ENCODE assay signal across 8 cellular contexts in the genomic region with DNA sequence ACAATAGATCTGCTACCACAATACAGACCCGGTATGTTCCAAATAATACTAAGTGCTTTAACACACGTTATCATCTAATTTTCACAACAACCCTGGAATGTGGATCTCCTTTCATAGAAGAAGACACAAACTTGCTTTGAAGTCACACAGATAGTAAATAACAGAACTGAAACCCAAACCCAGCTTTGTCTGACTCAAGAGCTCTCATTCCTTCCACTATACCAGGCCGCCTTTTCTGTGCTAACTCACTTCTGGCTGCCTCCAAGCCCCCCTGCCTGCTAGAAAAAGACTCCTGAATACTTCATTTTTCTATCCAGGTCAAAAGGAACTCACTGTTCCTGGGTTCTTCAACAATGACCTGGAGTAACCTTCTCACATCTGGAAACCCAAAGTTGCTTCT. TPM values are rescaled to one million over a fixed set of nuclear protein-coding genes. Genes with fewer than 3 reads are reported as not detected.
DNase-seq lines count a peak whose midpoint lies in the region; ATAC-seq lines count a peak whose summit lies in the region.

No MANE protein-coding gene starts in this region.

- peak; percentile 41 for ATAC-seq in HG03354 (IDR thresholded peaks at IDR 0.05; ENCODE audit: poor library complexity, severe bottlenecking, unreplicated experiment)

- H3K36me3 Mint-ChIP-seq in T-helper 2 cell treated with Interferon-gamma antibody and Interleukin-4, amounts not matched to agents 5 μg/mL and 100 μg/mL, for 36 hours (ENCODE audit: low read depth), result peaks cover 48% of the 10 kb centered on the region
- H3K36me3 Mint-ChIP-seq in activated naive CD4-positive, alpha-beta T cell treated with anti-CD3 and anti-CD28 coated beads for 36 hours (ENCODE audit: low read depth), result peaks cover 19% of the 10 kb centered on the region

- CTCF ChIA-PET in activated naive CD4-positive, alpha-beta T cell treated with anti-CD3 and anti-CD28 coated beads for 36 hours (lab: Charles Lee), result interaction anchor here (0.8 to 3.1 kb wide), 3 partner anchors 15 to 44 kb away, joined by 4 to 28 read pairs (median 5); partner anchors contain the start of gene FMNL3

- no peaks in the 10 kb centered on the region for H3K9me3 Mint-ChIP-seq in T-helper 2 cell treated with Interferon-gamma antibody and Interleukin-4, amounts not matched to agents 5 μg/mL and 100 μg/mL, for 36 hours
- H3K9me3 Mint-ChIP-seq in activated naive CD4-positive, alpha-beta T cell treated with anti-CD3 and anti-CD28 coated beads for 36 hours, result no peaks in the 10 kb centered on the region

- intact Hi-C loops in activated naive CD4-positive, alpha-beta T cell treated with anti-CD3 and anti-CD28 coated beads for 36 hours (cut with micrococcal nuclease), result no loop called here

- peaks cover 60% of the 10 kb centered on the region for H3K4me1 Mint-ChIP-seq in T-helper 2 cell treated with Interferon-gamma antibody and Interleukin-4, amounts not matched to agents 5 μg/mL and 100 μg/mL, for 36 hours (ENCODE audit: low read depth)
- peaks cover 78% of the 10 kb centered on the region for H3K4me1 Mint-ChIP-seq in activated naive CD4-positive, alpha-beta T cell treated with anti-CD3 and anti-CD28 coated beads for 36 hours (ENCODE audit: low read depth)

- no peak for DNase-seq in T-helper 2 cell treated with Interferon-gamma antibody and Interleukin-4, amounts not matched to agents 5 μg/mL and 100 μg/mL, for 36 hours (ENCODE audit: low spot score)
- DNase-seq in T-helper 2 cell (no peak), DMS53 (lab: John Stamatoyannopoulos, UW) (no peak), NCI-H1105 treated with DMSO at 0.1 percent for 48 hours (lab: John Stamatoyannopoulos, UW) (no peak), cerebellum (ENCODE audit: low spot score) (no peak)
- peak; percentile 68 for DNase-seq in activated naive CD4-positive, alpha-beta T cell treated with anti-CD3 and anti-CD28 coated beads for 36 hours
- peak; percentile 34 to 50 for DNase-seq in stimulated activated CD4-positive, alpha-beta T cell treated with anti-CD3 and anti-CD28 coated beads, Interleukin-2, amount 100 ng/mL, for 24 hours

- H3K27me3 Mint-ChIP-seq in T-helper 2 cell treated with Interferon-gamma antibody and Interleukin-4, amounts not matched to agents 5 μg/mL and 100 μg/mL, for 36 hours (ENCODE audit: low read depth), result no peaks in the 10 kb centered on the region
- H3K27me3 Mint-ChIP-seq in activated naive CD4-positive, alpha-beta T cell treated with anti-CD3 and anti-CD28 coated beads for 36 hours (ENCODE audit: low read depth), result no peaks in the 10 kb centered on the region

- peak overlapping the region; percentile 91 for H3K27ac Mint-ChIP-seq in T-helper 2 cell treated with Interferon-gamma antibody and Interleukin-4, amounts not matched to agents 5 μg/mL and 100 μg/mL, for 36 hours
- H3K27ac Mint-ChIP-seq in activated naive CD4-positive, alpha-beta T cell treated with anti-CD3 and anti-CD28 coated beads for 36 hours, result peak overlapping the region; percentile 87

- peak overlapping the region; percentile 37 for H3K4me3 Mint-ChIP-seq in T-helper 2 cell treated with Interferon-gamma antibody and Interleukin-4, amounts not matched to agents 5 μg/mL and 100 μg/mL, for 36 hours
- peak overlapping the region; percentile 4 for H3K4me3 Mint-ChIP-seq in activated naive CD4-positive, alpha-beta T cell treated with anti-CD3 and anti-CD28 coated beads for 36 hours

RNA-seq across cellular contexts. Expression of gene PRPF40B, which starts 37.8 kb away (rescaled TPM):
- 1 to 10 TPM; 7.2 to 7.7 TPM for total RNA-seq in activated naive CD4-positive, alpha-beta T cell treated with anti-CD3 and anti-CD28 coated beads for 36 hours
- 22.8 TPM for total RNA-seq in cerebellum

RNA-seq across cellular contexts. Expression of gene FMNL3, which starts 46.0 kb away (rescaled TPM):
- 10 to 100 TPM; 20.0 to 20.7 TPM for total RNA-seq in activated naive CD4-positive, alpha-beta T cell treated with anti-CD3 and anti-CD28 coated beads for 36 hours
- 22.7 TPM for total RNA-seq in cerebellum

RNA-seq across cellular contexts. Expression of gene FAM186B, which starts 55.8 kb away (rescaled TPM):
- total RNA-seq in activated naive CD4-positive, alpha-beta T cell treated with anti-CD3 and anti-CD28 coated beads for 36 hours, result under 1 TPM in 1 of 2 experiments, not detected in 1; 0.12 TPM
- total RNA-seq in cerebellum, result 0.18 TPM

Comparison
In these comparisons a context has a peak if more than half of its experiments do, and no peak if none do; other contexts are left out.
1. DNase-seq: peak in activated naive CD4-positive, alpha-beta T cell treated with anti-CD3 and anti-CD28 coated beads for 36 hours (single experiment) and stimulated activated CD4-positive, alpha-beta T cell treated with anti-CD3 and anti-CD28 coated beads, Interleukin-2, amount 100 ng/mL, for 24 hours (2 of 2); none in T-helper 2 cell treated with Interferon-gamma antibody and Interleukin-4, amounts not matched to agents 5 μg/mL and 100 μg/mL, for 36 hours (single experiment), T-helper 2 cell (0 of 5), DMS53 (single experiment), NCI-H1105 treated with DMSO at 0.1 percent for 48 hours (single experiment) and cerebellum (single experiment).